9 cellular contexts compared by ENCODE assay signal in the genomic region with DNA sequence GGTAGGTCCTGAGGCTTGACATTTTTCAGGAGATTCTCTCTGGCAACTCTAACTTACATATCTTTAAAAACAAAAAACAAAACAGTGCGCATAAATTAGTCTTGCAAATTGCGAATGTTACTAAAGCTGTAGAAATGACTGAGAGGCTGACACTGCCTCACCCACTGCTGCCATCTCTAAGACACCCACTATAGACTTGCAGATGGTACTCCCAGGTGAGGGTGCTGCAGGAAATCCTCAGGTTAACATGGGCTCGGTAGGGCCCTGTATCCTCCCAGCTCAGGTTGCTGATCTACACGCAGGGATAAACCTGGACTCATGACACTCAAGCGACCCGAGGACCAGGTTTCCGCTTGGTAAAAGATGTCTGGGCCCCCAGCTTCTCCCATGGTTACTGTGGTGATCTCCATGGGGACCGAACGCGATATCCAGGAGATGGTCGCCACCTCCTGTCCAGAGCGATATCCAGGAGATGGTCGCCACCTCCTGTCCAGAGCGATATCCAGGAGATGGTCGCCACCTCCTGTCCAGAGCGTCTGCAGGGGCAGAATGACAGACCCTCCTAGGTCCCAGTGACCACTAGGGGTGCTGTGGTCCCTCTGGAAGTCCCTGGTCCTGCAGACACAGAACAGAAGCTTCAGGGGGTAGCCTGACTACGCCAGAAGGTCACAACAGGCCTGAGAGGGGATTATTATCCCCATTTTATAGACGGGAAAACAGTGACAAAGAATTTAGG. TPM values are rescaled to one million over a fixed set of nuclear protein-coding genes. Genes with fewer than 3 reads are reported as not detected.
DNase-seq lines count a peak whose midpoint lies in the region; ATAC-seq and TF ChIP-seq lines count a peak whose summit lies in the region.
"Had no signal": no experiment of that assay in that cellular context is flagged by ENCODE, and none has a peak within 500 bp of the region (broad histone marks: within the 10 kb centered on the region; RNA-seq: fewer than 3 reads in every experiment).

No MANE protein-coding gene starts in this region.

- H3K27ac ChIP-seq in RWPE1 = no peak overlapping the region
- no peak overlapping the region for H3K27ac ChIP-seq in tibial artery

- peak in 2 of 3 donors; percentile 66 to 69 for ATAC-seq in natural killer cell
- no peak for ATAC-seq in natural killer cell treated with Interleukin-12 subunit alpha and Interleukin-12 subunit beta and Interleukin-15 and Interleukin-18, amount 100 ng/mL, for 72 hours

- H3K27ac Mint-ChIP-seq in natural killer cell (no peak overlapping the region), type B pancreatic cell (no peak overlapping the region)
- no peak overlapping the region for H3K27ac Mint-ChIP-seq in natural killer cell treated with Interleukin-12 subunit alpha and Interleukin-12 subunit beta and Interleukin-15 and Interleukin-18, amount 100 ng/mL, for 72 hours

- H3K27me3 ChIP-seq in tibial artery = no peaks in the 10 kb centered on the region

- intact Hi-C loops in natural killer cell (cut with micrococcal nuclease) = loop anchor here (5.0 kb wide), 2 partner anchors 97 to 172 kb away; a partner anchor contains a TSS
- intact Hi-C loops in tibial artery (cut with DNase I; ENCODE audit: low total_unique reads) = no loop called here

- H3K27me3 Mint-ChIP-seq in natural killer cell (ENCODE audit: low read depth in 2 of 2) = no peaks in the 10 kb centered on the region
- peaks cover 0 to 1% of the 10 kb centered on the region in 2 donors for H3K27me3 Mint-ChIP-seq in natural killer cell treated with Interleukin-12 subunit alpha and Interleukin-12 subunit beta and Interleukin-15 and Interleukin-18, amount 100 ng/mL, for 72 hours
- H3K27me3 Mint-ChIP-seq in type B pancreatic cell = peaks cover 2% of the 10 kb centered on the region

- H3K9me3 Mint-ChIP-seq in natural killer cell (no peaks in the 10 kb centered on the region), type B pancreatic cell (no peaks in the 10 kb centered on the region)
- no peaks in the 10 kb centered on the region for H3K9me3 Mint-ChIP-seq in natural killer cell treated with Interleukin-12 subunit alpha and Interleukin-12 subunit beta and Interleukin-15 and Interleukin-18, amount 100 ng/mL, for 72 hours

- no peaks in the 10 kb centered on the region for H3K4me1 ChIP-seq in tibial artery

- TF ChIP-seq CTCF in natural killer cell (IDR thresholded peaks at IDR 0.05) (peak; percentile 28), RWPE1 (conservative IDR thresholded peaks at IDR 0.05; ENCODE audit: low read depth) (0 out of 2 replicates have a peak, but pooled peaks have one; percentile 9), fibroblast of the aortic adventitia (IDR thresholded peaks at IDR 0.05; ENCODE audit: insufficient read depth, low read length) (peak; percentile 11), type B pancreatic cell (conservative IDR thresholded peaks at IDR 0.05) (peak; percentile 69), tibial artery (IDR thresholded peaks at IDR 0.05) (no peak)

- DNase-seq in natural killer cell (no peak), RWPE1 (ENCODE audit: low spot score) (no peak), fibroblast of the aortic adventitia (ENCODE audit: low read depth) (no peak), type B pancreatic cell (ENCODE audit: extremely low spot score, unreplicated experiment) (no peak), mesenteric fat pad (ENCODE audit: low spot score) (no peak), tibial artery (no peak), AG08396 (ENCODE audit: low spot score) (no peak)
- no peak for DNase-seq in natural killer cell treated with Interleukin-12 subunit alpha and Interleukin-12 subunit beta and Interleukin-15 and Interleukin-18, amount 100 ng/mL, for 72 hours (ENCODE audit: low spot score)

- peaks cover 0 to 10% of the 10 kb centered on the region in 2 donors for H3K4me1 Mint-ChIP-seq in natural killer cell
- peaks cover 29 to 37% of the 10 kb centered on the region in 2 donors for H3K4me1 Mint-ChIP-seq in natural killer cell treated with Interleukin-12 subunit alpha and Interleukin-12 subunit beta and Interleukin-15 and Interleukin-18, amount 100 ng/mL, for 72 hours (ENCODE audit: low read depth in 2 of 2)
- peaks cover 9% of the 10 kb centered on the region for H3K4me1 Mint-ChIP-seq in type B pancreatic cell (ENCODE audit: unreplicated experiment)

- H3K36me3 Mint-ChIP-seq in natural killer cell (no peaks in the 10 kb centered on the region), type B pancreatic cell (no peaks in the 10 kb centered on the region)
- no peaks in the 10 kb centered on the region for H3K36me3 Mint-ChIP-seq in natural killer cell treated with Interleukin-12 subunit alpha and Interleukin-12 subunit beta and Interleukin-15 and Interleukin-18, amount 100 ng/mL, for 72 hours

- no peaks in the 10 kb centered on the region for H3K9me3 ChIP-seq in tibial artery

- H3K4me3 ChIP-seq in fibroblast of the aortic adventitia (ENCODE audit: low read depth, low read length) = no peak overlapping the region
- no peak overlapping the region for H3K4me3 ChIP-seq in tibial artery

- CTCF ChIA-PET in RWPE1 (lab: Yijun Ruan, JAX) = interaction anchor here (0.6 to 0.7 kb wide), 2 partner anchors 18 to 48 kb away, joined by 3 read pairs; no protein-coding TSS in a partner anchor

- POLR2A ChIA-PET in RWPE1 (lab: Yijun Ruan, JAX; ENCODE audit: low non-redundant PET) = no interaction called here

- no peak overlapping the region for H3K4me3 Mint-ChIP-seq in natural killer cell
- H3K4me3 Mint-ChIP-seq in natural killer cell treated with Interleukin-12 subunit alpha and Interleukin-12 subunit beta and Interleukin-15 and Interleukin-18, amount 100 ng/mL, for 72 hours = no peak overlapping the region
- no peak overlapping the region for H3K4me3 Mint-ChIP-seq in type B pancreatic cell

- H3K36me3 ChIP-seq in tibial artery = no peaks in the 10 kb centered on the region

RNA-seq across cellular contexts. Expression of a gene that starts 16.1 kb away (rescaled TPM):
- total RNA-seq in natural killer cell = 10 to 100 TPM; 30.3 to 47.1 (median 34.4) TPM
- total RNA-seq in natural killer cell treated with Interleukin-12 subunit alpha and Interleukin-12 subunit beta and Interleukin-15 and Interleukin-18, amount 100 ng/mL, for 72 hours = 1 to 10 TPM in 1 of 2 donors, under 1 TPM in 1; 0.92 to 1.2 TPM
- total RNA-seq in fibroblast of the aortic adventitia (ENCODE audit: low replicate concordance) = 0.25 TPM in 1 of 2 replicates, not detected in the other
- not detected in 2 replicates for total RNA-seq in type B pancreatic cell (ENCODE audit: low replicate concordance)
- 0.64 TPM for total RNA-seq in mesenteric fat pad
- total RNA-seq: renal cortical epithelial cell had no signal

RNA-seq across cellular contexts. Expression of a gene that starts 40.8 kb away (rescaled TPM):
- total RNA-seq in natural killer cell (100 to 1,000 TPM; 191 to 301 (median 227) TPM), fibroblast of the aortic adventitia (ENCODE audit: low replicate concordance) (not detected in 2 replicates), type B pancreatic cell (ENCODE audit: low replicate concordance) (0.45 and 0.48 TPM in 2 replicates), mesenteric fat pad (0.64 TPM)
- total RNA-seq in natural killer cell treated with Interleukin-12 subunit alpha and Interleukin-12 subunit beta and Interleukin-15 and Interleukin-18, amount 100 ng/mL, for 72 hours = 1,000 to 10,000 TPM in 1 of 2 donors, 100 to 1,000 TPM in 1; 677 to 1,669 TPM
- total RNA-seq: renal cortical epithelial cell had no signal

Comparison
In these comparisons a context has a peak if more than half of its experiments do, and no peak if none do; other contexts are left out.
1. ATAC-seq: peak in natural killer cell (2 of 3); none in natural killer cell treated with Interleukin-12 subunit alpha and Interleukin-12 subunit beta and Interleukin-15 and Interleukin-18, amount 100 ng/mL, for 72 hours (0 of 2).
2. RNA of a gene that starts 16.1 kb away (total RNA-seq): 30.3 to 47.1 TPM in natural killer cell; 0.92 to 1.2 TPM in natural killer cell treated with Interleukin-12 subunit alpha and Interleukin-12 subunit beta and Interleukin-15 and Interleukin-18, amount 100 ng/mL, for 72 hours, 0.64 TPM in mesenteric fat pad (single experiment), 0.25 TPM in fibroblast of the aortic adventitia and not detected in type B pancreatic cell; every median in the first group is over 10 times any median in the second.
3. CTCF ChIP-seq: peak in natural killer cell (single experiment), RWPE1 (single experiment), fibroblast of the aortic adventitia (single experiment) and type B pancreatic cell (single experiment); none in tibial artery (0 of 2).
4. RNA of a gene that starts 40.8 kb away (total RNA-seq): 677 to 1,669 TPM in natural killer cell treated with Interleukin-12 subunit alpha and Interleukin-12 subunit beta and Interleukin-15 and Interleukin-18, amount 100 ng/mL, for 72 hours and 191 to 301 TPM in natural killer cell; 0.64 TPM in mesenteric fat pad (single experiment), 0.45 to 0.48 TPM in type B pancreatic cell and not detected in fibroblast of the aortic adventitia; every median in the first group is over 100 times any median in the second.